8 cellular contexts compared by ENCODE assay signal in the genomic region with DNA sequence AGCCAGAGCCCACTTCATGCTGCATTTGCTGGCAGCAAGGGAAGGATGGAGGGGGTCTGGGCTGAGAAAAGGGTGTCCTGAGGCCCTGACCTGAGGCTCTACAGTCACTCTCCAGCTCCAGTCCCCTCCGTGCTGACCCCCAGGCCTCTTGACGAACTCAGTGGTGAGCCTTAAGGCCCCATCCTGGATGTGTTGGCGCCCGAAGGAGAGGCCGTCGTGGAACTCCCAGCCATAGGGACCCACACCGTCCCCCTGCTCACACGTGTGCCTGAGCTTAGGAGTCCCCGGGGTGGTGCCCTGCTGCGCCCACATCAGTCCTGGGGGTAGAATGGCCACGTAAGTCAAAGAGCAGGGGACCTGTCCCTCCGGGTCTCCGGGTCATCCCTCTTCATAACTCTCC. TPM values are rescaled to one million over a fixed set of nuclear protein-coding genes. Genes with fewer than 3 reads are reported as not detected.
DNase-seq lines count a peak whose midpoint lies in the region; ATAC-seq and TF ChIP-seq lines count a peak whose summit lies in the region.

No MANE protein-coding gene starts in this region.

- peak overlapping the region; percentile 62 for H3K27ac ChIP-seq in stomach smooth muscle (ENCODE audit: low read length)

- intact Hi-C loops in activated CD8-positive, alpha-beta T cell treated with anti-CD3 and anti-CD28 coated beads for 36 hours (cut with micrococcal nuclease): no loop called here

- TF ChIP-seq CTCF in activated CD8-positive, alpha-beta T cell treated with anti-CD3 and anti-CD28 coated beads for 36 hours (IDR thresholded peaks at IDR 0.05): no peak

- peaks cover 20% of the 10 kb centered on the region for H3K4me1 Mint-ChIP-seq in T-helper 1 cell treated with Interleukin-12 subunit alpha and Interleukin-12 subunit beta and Interleukin-4 antibody, amounts not matched to agents 30 μg/mL and 1 μg/mL, for 36 hours (ENCODE audit: low read depth)
- H3K4me1 Mint-ChIP-seq in activated CD8-positive, alpha-beta T cell treated with anti-CD3 and anti-CD28 coated beads for 36 hours (ENCODE audit: low read depth): peaks cover 23% of the 10 kb centered on the region

- H3K4me3 ChIP-seq in iPS-15b (ENCODE audit: low read depth, low read length): peak overlapping the region; percentile 89
- H3K4me3 ChIP-seq in stomach smooth muscle (ENCODE audit: low read length in 2 of 2): peak overlapping the region; percentile 85 to 87

- H3K9me3 Mint-ChIP-seq in T-helper 1 cell treated with Interleukin-12 subunit alpha and Interleukin-12 subunit beta and Interleukin-4 antibody, amounts not matched to agents 30 μg/mL and 1 μg/mL, for 36 hours: no peaks in the 10 kb centered on the region
- no peaks in the 10 kb centered on the region for H3K9me3 Mint-ChIP-seq in activated CD8-positive, alpha-beta T cell treated with anti-CD3 and anti-CD28 coated beads for 36 hours

- no peak for DNase-seq in T-helper 1 cell
- no peak for DNase-seq in activated CD8-positive, alpha-beta T cell treated with anti-CD3 and anti-CD28 coated beads for 36 hours
- DNase-seq in DMS 273 treated with DMSO at 0.1 percent for 48 hours (lab: John Stamatoyannopoulos, UW): no peak
- DNase-seq in activated CD4-positive, alpha-beta T cell treated with anti-CD3 and anti-CD28 coated beads, Interleukin-2, amount 50 U/mL, for 4 hours: no peak

- H3K36me3 Mint-ChIP-seq in T-helper 1 cell treated with Interleukin-12 subunit alpha and Interleukin-12 subunit beta and Interleukin-4 antibody, amounts not matched to agents 30 μg/mL and 1 μg/mL, for 36 hours (ENCODE audit: low read depth): peaks cover 15% of the 10 kb centered on the region
- peaks cover 11% of the 10 kb centered on the region for H3K36me3 Mint-ChIP-seq in activated CD8-positive, alpha-beta T cell treated with anti-CD3 and anti-CD28 coated beads for 36 hours (ENCODE audit: low read depth)

- CTCF ChIA-PET in activated CD8-positive, alpha-beta T cell treated with anti-CD3 and anti-CD28 coated beads for 36 hours (lab: Charles Lee): interaction anchor here (1.0 to 2.4 kb wide), 3 partner anchors 9 to 18 kb away, joined by 4 to 9 read pairs (median 6); partner anchors contain the start of genes CCDC142, INO80B and TTC31

- H3K27me3 ChIP-seq in iPS-15b (ENCODE audit: control insufficient read depth, insufficient read depth, low read length): no peaks in the 10 kb centered on the region
- no peaks in the 10 kb centered on the region for H3K27me3 ChIP-seq in stomach smooth muscle (ENCODE audit: control insufficient read depth in 1 of 2, insufficient read depth in 2 of 2, low read length in 2 of 2)

- ATAC-seq in activated CD8-positive, alpha-beta T cell treated with anti-CD3 and anti-CD28 coated beads for 36 hours: peak; percentile 6
- no peak for ATAC-seq in GM21786 (IDR thresholded peaks at IDR 0.05; ENCODE audit: unreplicated experiment)

- H3K4me3 Mint-ChIP-seq in T-helper 1 cell treated with Interleukin-12 subunit alpha and Interleukin-12 subunit beta and Interleukin-4 antibody, amounts not matched to agents 30 μg/mL and 1 μg/mL, for 36 hours: peak overlapping the region; percentile 99
- peak overlapping the region; percentile 99 for H3K4me3 Mint-ChIP-seq in activated CD8-positive, alpha-beta T cell treated with anti-CD3 and anti-CD28 coated beads for 36 hours

- H3K9me3 ChIP-seq in iPS-15b (ENCODE audit: control insufficient read depth, insufficient read depth, low read length) (no peaks in the 10 kb centered on the region), stomach smooth muscle (ENCODE audit: control insufficient read depth in 2 of 2, low read length in 2 of 2) (no peaks in the 10 kb centered on the region)

- peak overlapping the region; percentile 77 for H3K27ac Mint-ChIP-seq in T-helper 1 cell treated with Interleukin-12 subunit alpha and Interleukin-12 subunit beta and Interleukin-4 antibody, amounts not matched to agents 30 μg/mL and 1 μg/mL, for 36 hours
- H3K27ac Mint-ChIP-seq in activated CD8-positive, alpha-beta T cell treated with anti-CD3 and anti-CD28 coated beads for 36 hours: peak overlapping the region; percentile 83

- H3K36me3 ChIP-seq in iPS-15b (ENCODE audit: control insufficient read depth, insufficient read depth, low read length) (peaks cover 14% of the 10 kb centered on the region), stomach smooth muscle (ENCODE audit: control insufficient read depth in 2 of 2, insufficient read depth in 2 of 2, low read length in 2 of 2) (peaks cover 5 to 17% of the 10 kb centered on the region in 2 donors)

- POLR2A ChIA-PET in activated CD8-positive, alpha-beta T cell treated with anti-CD3 and anti-CD28 coated beads for 36 hours (lab: Charles Lee): interaction anchor here (0.5 to 2.2 kb wide), 7 partner anchors 8 to 46 kb away, joined by 3 to 13 read pairs (median 6); partner anchors contain the start of genes CCDC142, INO80B, MRPL53 and TTC31

- H3K4me1 ChIP-seq in iPS-15b (ENCODE audit: control insufficient read depth, insufficient read depth, low read length) (no peaks in the 10 kb centered on the region), stomach smooth muscle (ENCODE audit: control insufficient read depth, insufficient read depth, low read length) (peaks cover 15% of the 10 kb centered on the region)

- H3K9ac ChIP-seq in iPS-15b (ENCODE audit: low read depth, low read length): peak overlapping the region; percentile 76
- H3K9ac ChIP-seq in stomach smooth muscle (ENCODE audit: low read length in 2 of 2): peak overlapping the region; percentile 83 to 85

- H3K27me3 Mint-ChIP-seq in T-helper 1 cell treated with Interleukin-12 subunit alpha and Interleukin-12 subunit beta and Interleukin-4 antibody, amounts not matched to agents 30 μg/mL and 1 μg/mL, for 36 hours (ENCODE audit: low read depth): no peaks in the 10 kb centered on the region
- H3K27me3 Mint-ChIP-seq in activated CD8-positive, alpha-beta T cell treated with anti-CD3 and anti-CD28 coated beads for 36 hours: no peaks in the 10 kb centered on the region

RNA-seq across cellular contexts. Expression of gene MOGS, which starts 0.8 kb away (rescaled TPM):
- total RNA-seq in activated CD8-positive, alpha-beta T cell treated with anti-CD3 and anti-CD28 coated beads for 36 hours: 10 to 100 TPM; 50.8 to 53.1 TPM

RNA-seq across cellular contexts. Expression of gene WBP1, which starts 6.2 kb away (rescaled TPM):
- 10 to 100 TPM; 20.3 to 23.0 TPM for total RNA-seq in activated CD8-positive, alpha-beta T cell treated with anti-CD3 and anti-CD28 coated beads for 36 hours

RNA-seq across cellular contexts. Expression of gene MRPL53, which starts 8.1 kb away (rescaled TPM):
- 100 to 1,000 TPM; 111 to 113 TPM for total RNA-seq in activated CD8-positive, alpha-beta T cell treated with anti-CD3 and anti-CD28 coated beads for 36 hours

RNA-seq across cellular contexts. Expression of gene INO80B, which starts 9.5 kb away (rescaled TPM):
- total RNA-seq in activated CD8-positive, alpha-beta T cell treated with anti-CD3 and anti-CD28 coated beads for 36 hours: 10 to 100 TPM; 23.9 to 24.2 TPM

RNA-seq across cellular contexts. Expression of gene CCDC142, which starts 18.4 kb away (rescaled TPM):
- total RNA-seq in activated CD8-positive, alpha-beta T cell treated with anti-CD3 and anti-CD28 coated beads for 36 hours: 10 to 100 TPM in 1 of 2 experiments, 1 to 10 TPM in 1; 7.2 to 10.3 TPM
